Comparison of ENCODE assay signal across 1 cellular context in the genomic region with DNA sequence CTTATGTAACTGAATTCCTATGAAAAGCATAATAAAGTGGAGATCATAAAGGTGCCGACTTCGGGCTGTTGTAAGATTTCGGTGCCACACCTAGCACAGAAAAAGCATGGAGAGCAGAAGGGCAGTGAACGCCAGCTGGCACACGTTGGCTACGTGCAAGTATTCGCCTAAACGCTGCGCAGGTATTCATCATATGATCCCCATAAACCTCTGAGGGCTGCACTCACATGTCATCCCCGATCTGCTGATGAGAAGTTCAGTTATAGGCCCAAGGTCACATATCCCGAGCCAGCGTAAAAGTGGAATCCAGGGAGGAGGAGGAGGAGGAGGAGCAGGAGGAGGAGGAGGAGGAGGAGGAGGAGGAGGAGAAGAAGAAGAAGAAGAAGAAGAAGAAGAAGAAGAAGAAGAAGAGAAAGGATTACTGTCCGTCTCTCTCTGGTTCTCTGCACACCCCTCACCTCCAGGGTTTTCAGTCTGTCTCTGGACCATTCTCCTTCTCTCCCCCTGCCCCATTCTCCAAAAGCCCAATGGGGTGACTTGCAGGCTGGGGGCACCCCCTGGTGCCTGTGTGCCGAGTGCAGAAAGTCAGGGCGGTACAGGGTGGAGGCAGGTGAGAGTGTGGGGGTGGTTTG.
TF ChIP-seq lines count a peak whose summit lies in the region.

No MANE protein-coding gene starts in this region.

TF ChIP-seq in GM23338, 12 proteins besides CTCF, POLR2A, EP300 and RAD21 (continued from another document):
- TF ChIP-seq, protein P1, sequence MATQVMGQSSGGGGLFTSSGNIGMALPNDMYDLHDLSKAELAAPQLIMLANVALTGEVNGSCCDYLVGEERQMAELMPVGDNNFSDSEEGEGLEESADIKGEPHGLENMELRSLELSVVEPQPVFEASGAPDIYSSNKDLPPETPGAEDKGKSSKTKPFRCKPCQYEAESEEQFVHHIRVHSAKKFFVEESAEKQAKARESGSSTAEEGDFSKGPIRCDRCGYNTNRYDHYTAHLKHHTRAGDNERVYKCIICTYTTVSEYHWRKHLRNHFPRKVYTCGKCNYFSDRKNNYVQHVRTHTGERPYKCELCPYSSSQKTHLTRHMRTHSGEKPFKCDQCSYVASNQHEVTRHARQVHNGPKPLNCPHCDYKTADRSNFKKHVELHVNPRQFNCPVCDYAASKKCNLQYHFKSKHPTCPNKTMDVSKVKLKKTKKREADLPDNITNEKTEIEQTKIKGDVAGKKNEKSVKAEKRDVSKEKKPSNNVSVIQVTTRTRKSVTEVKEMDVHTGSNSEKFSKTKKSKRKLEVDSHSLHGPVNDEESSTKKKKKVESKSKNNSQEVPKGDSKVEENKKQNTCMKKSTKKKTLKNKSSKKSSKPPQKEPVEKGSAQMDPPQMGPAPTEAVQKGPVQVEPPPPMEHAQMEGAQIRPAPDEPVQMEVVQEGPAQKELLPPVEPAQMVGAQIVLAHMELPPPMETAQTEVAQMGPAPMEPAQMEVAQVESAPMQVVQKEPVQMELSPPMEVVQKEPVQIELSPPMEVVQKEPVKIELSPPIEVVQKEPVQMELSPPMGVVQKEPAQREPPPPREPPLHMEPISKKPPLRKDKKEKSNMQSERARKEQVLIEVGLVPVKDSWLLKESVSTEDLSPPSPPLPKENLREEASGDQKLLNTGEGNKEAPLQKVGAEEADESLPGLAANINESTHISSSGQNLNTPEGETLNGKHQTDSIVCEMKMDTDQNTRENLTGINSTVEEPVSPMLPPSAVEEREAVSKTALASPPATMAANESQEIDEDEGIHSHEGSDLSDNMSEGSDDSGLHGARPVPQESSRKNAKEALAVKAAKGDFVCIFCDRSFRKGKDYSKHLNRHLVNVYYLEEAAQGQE (IDR thresholded peaks at IDR 0.05; ENCODE audit: unreplicated experiment), result no peak
- TF ChIP-seq POLR2AphosphoS5 (IDR thresholded peaks at IDR 0.05; ENCODE audit: low read depth), result no peak
- TF ChIP-seq, protein P2, sequence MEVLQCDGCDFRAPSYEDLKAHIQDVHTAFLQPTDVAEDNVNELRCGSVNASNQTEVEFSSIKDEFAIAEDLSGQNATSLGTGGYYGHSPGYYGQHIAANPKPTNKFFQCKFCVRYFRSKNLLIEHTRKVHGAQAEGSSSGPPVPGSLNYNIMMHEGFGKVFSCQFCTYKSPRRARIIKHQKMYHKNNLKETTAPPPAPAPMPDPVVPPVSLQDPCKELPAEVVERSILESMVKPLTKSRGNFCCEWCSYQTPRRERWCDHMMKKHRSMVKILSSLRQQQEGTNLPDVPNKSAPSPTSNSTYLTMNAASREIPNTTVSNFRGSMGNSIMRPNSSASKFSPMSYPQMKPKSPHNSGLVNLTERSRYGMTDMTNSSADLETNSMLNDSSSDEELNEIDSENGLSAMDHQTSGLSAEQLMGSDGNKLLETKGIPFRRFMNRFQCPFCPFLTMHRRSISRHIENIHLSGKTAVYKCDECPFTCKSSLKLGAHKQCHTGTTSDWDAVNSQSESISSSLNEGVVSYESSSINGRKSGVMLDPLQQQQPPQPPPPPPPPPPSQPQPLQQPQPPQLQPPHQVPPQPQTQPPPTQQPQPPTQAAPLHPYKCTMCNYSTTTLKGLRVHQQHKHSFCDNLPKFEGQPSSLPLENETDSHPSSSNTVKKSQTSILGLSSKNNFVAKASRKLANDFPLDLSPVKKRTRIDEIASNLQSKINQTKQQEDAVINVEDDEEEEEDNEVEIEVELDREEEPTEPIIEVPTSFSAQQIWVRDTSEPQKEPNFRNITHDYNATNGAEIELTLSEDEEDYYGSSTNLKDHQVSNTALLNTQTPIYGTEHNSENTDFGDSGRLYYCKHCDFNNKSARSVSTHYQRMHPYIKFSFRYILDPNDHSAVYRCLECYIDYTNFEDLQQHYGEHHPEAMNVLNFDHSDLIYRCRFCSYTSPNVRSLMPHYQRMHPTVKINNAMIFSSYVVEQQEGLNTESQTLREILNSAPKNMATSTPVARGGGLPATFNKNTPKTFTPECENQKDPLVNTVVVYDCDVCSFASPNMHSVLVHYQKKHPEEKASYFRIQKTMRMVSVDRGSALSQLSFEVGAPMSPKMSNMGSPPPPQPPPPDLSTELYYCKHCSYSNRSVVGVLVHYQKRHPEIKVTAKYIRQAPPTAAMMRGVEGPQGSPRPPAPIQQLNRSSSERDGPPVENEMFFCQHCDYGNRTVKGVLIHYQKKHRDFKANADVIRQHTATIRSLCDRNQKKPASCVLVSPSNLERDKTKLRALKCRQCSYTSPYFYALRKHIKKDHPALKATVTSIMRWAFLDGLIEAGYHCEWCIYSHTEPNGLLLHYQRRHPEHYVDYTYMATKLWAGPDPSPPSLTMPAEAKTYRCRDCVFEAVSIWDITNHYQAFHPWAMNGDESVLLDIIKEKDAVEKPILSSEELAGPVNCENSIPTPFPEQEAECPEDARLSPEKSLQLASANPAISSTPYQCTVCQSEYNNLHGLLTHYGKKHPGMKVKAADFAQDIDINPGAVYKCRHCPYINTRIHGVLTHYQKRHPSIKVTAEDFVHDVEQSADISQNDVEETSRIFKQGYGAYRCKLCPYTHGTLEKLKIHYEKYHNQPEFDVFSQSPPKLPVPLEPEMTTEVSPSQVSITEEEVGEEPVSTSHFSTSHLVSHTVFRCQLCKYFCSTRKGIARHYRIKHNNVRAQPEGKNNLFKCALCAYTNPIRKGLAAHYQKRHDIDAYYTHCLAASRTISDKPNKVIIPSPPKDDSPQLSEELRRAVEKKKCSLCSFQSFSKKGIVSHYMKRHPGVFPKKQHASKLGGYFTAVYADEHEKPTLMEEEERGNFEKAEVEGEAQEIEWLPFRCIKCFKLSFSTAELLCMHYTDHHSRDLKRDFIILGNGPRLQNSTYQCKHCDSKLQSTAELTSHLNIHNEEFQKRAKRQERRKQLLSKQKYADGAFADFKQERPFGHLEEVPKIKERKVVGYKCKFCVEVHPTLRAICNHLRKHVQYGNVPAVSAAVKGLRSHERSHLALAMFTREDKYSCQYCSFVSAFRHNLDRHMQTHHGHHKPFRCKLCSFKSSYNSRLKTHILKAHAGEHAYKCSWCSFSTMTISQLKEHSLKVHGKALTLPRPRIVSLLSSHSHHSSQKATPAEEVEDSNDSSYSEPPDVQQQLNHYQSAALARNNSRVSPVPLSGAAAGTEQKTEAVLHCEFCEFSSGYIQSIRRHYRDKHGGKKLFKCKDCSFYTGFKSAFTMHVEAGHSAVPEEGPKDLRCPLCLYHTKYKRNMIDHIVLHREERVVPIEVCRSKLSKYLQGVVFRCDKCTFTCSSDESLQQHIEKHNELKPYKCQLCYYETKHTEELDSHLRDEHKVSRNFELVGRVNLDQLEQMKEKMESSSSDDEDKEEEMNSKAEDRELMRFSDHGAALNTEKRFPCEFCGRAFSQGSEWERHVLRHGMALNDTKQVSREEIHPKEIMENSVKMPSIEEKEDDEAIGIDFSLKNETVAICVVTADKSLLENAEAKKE (CRISPR knock-in tag; IDR thresholded peaks at IDR 0.05), result no peak
- no peak for TF ChIP-seq ZNF331 (CRISPR knock-in tag; IDR thresholded peaks at IDR 0.05; ENCODE audit: low read depth)
- no peak for TF ChIP-seq NANOG (IDR thresholded peaks at IDR 0.05; ENCODE audit: borderline replicate concordance)
- no peak for TF ChIP-seq EZH2 (IDR thresholded peaks at IDR 0.05; ENCODE audit: low read depth, unreplicated experiment)
- TF ChIP-seq ZNF114 (CRISPR knock-in tag; IDR thresholded peaks at IDR 0.05), result no peak
- TF ChIP-seq STAT1 (IDR thresholded peaks at IDR 0.05; ENCODE audit: unreplicated experiment), result no peak
- no peak for TF ChIP-seq JUNB (IDR thresholded peaks at IDR 0.05; ENCODE audit: unreplicated experiment)
- no peak for TF ChIP-seq CREB1 (CRISPR knock-in tag; IDR thresholded peaks at IDR 0.05; ENCODE audit: low read depth)
- TF ChIP-seq EZH2phosphoT487 (IDR thresholded peaks at IDR 0.05; ENCODE audit: unreplicated experiment), result no peak
